Comparison of ENCODE assay signal across 10 cellular contexts in the genomic region with DNA sequence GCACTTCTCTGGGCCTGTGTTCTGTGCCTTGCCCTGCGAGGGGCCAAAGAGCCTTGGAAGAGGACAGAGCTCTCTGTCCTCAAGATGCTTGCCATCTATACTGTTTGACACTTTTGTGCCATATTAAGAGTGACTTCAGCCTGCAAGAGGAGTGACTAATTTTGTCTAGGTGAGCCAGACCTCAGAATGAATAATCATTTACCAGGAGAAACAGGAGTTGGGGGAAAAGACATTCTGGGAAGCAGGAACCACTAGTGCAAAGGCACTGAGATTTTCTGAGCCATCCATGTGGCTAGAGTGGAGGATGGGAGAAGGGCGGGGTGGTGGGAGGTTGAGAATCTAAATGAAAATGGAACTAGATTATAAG. TPM values are rescaled to one million over a fixed set of nuclear protein-coding genes. Genes with fewer than 3 reads are reported as not detected.
DNase-seq lines count a peak whose midpoint lies in the region; TF ChIP-seq lines count a peak whose summit lies in the region.
"Had no signal": no experiment of that assay in that cellular context is flagged by ENCODE, and none has a peak within 500 bp of the region (broad histone marks: within the 10 kb centered on the region; RNA-seq: fewer than 3 reads in every experiment).

No MANE protein-coding gene starts in this region.

- in situ Hi-C loops in mammary epithelial cell (cut with MboI; ENCODE audit: low sequenced_read_pairs in 2 of 2) = no loop called here

- no peak overlapping the region for H3K27ac ChIP-seq in HUES6 (ENCODE audit: low read depth, low read length)
- peak overlapping the region; percentile 73 for H3K27ac ChIP-seq in mammary epithelial cell (ENCODE audit: insufficient read depth, low read depth, low read length)
- H3K27ac ChIP-seq in stomach = peak overlapping the region; percentile 93 to 96 (median 95)

- H3K4me3 ChIP-seq in HUES6 (ENCODE audit: low read depth, low read length) = peak overlapping the region; percentile 85; the same call in 1 of the 2 replicates
- peak overlapping the region; percentile 76 to 89 (median 88) for H3K4me3 ChIP-seq in mammary epithelial cell (replicated peaks in 1 of 3; ENCODE audit: insufficient read depth in 1 of 3, low read depth in 2 of 3, low read length in 3 of 3)
- H3K4me3 ChIP-seq in stomach = peak overlapping the region; percentile 79 to 90 (median 88)

- H3K79me2 ChIP-seq in mammary epithelial cell (ENCODE audit: insufficient read depth, low read length) = peaks cover 64% of the 10 kb centered on the region

- no TSS peak for BruUV-seq in mammary epithelial cell (replicated peaks; lab: Mats Ljungman, UMichigan)

- dilution Hi-C loops in mammary epithelial cell (cut with HindIII; ENCODE audit: low sequenced_read_pairs) = no loop called here

- H3K36me3 ChIP-seq in HUES6 (ENCODE audit: control insufficient read depth, insufficient read depth, low read length) = no peaks in the 10 kb centered on the region
- H3K36me3 ChIP-seq in mammary epithelial cell (ENCODE audit: insufficient read depth, low read length) = no peaks in the 10 kb centered on the region
- peaks cover 0 to 2% (median 0%) of the 10 kb centered on the region in 4 donors for H3K36me3 ChIP-seq in stomach

- peak overlapping the region; percentile 86 for H2AFZ ChIP-seq in mammary epithelial cell (ENCODE audit: low read depth, low read length)

- TF ChIP-seq POLR2A in stomach (IDR thresholded peaks at IDR 0.05) (no peak), erythroblast (IDR thresholded peaks at IDR 0.05; ENCODE audit: low read length) (no peak)

- CTCF ChIA-PET in mammary epithelial cell (lab: Charles Lee; ENCODE audit: low non-redundant PET) = interaction anchor here (0.6 to 0.7 kb wide), 3 partner anchors 49 to 1208 kb away, joined by 3 to 4 read pairs (median 3); no protein-coding TSS in a partner anchor

- TF ChIP-seq CTCF in mammary epithelial cell (conservative IDR thresholded peaks at IDR 0.05 in 1 of 2, IDR thresholded peaks at IDR 0.05 in 1 of 2; ENCODE audit: extremely low read depth in 1 of 2, insufficient read depth in 1 of 2, low read depth in 1 of 2, low read length in 2 of 2) = no peak
- TF ChIP-seq CTCF in stomach (IDR thresholded peaks at IDR 0.05) = no peak

- H3K4me2 ChIP-seq in mammary epithelial cell (ENCODE audit: insufficient read depth, low read depth, low read length) = peak overlapping the region; percentile 89

- WGBS in mammary epithelial cell (ENCODE audit: low coverage, missing lambda C conversion rate) = 33% methylated on average over 2 of the region's 2 CpGs
- WGBS in stomach, 5 donors = 57 to 83% (median 77%) methylated on average over 2 of the region's 2 CpGs

- no peak overlapping the region for H3K9ac ChIP-seq in HUES6 (ENCODE audit: low read length)
- H3K9ac ChIP-seq in mammary epithelial cell (ENCODE audit: insufficient read depth, low read length) = peak overlapping the region; percentile 1

- intact Hi-C loops in mammary epithelial cell (cut with micrococcal nuclease) (loop anchor here (2.0 kb wide), 2 partner anchors 35 to 47 kb away; no protein-coding TSS in a partner anchor), stomach (cut with DNase I; ENCODE audit: low total_unique reads) (loop anchor here (5.0 kb wide), 1 partner anchor 58 kb away; no protein-coding TSS in a partner anchor)

- DNase-seq in mammary epithelial cell (peak; percentile 51), kidney glomerular epithelial cell (lab: John Stamatoyannopoulos, UW) (peak; percentile 59), stomach (no peak), erythroblast (lab: John Stamatoyannopoulos, UW) (no peak), GM19240 (ENCODE audit: insufficient read length, low spot score) (no peak)
- DNase-seq in activated T-cell treated with anti-CD3 and anti-CD28 coated beads, Interleukin-2, amount 50 U/mL, for 1 hour = no peak
- DNase-seq in stimulated activated CD4-positive, alpha-beta T cell treated with anti-CD3 and anti-CD28 coated beads, Interleukin-2, amount 100 ng/mL, for 24 hours = no peak
- DNase-seq: naive thymus-derived CD8-positive, alpha-beta T cell; NCI-H748 treated with DMSO at 0.1 percent for 48 hours had no signal

- H3K27me3 ChIP-seq in HUES6 (ENCODE audit: control insufficient read depth, insufficient read depth, low read length) (peaks cover 63% of the 10 kb centered on the region), mammary epithelial cell (ENCODE audit: insufficient read depth, low read length) (no peaks in the 10 kb centered on the region), stomach (no peaks in the 10 kb centered on the region)

- H4K20me1 ChIP-seq in mammary epithelial cell (ENCODE audit: insufficient read depth, low read length) = no peaks in the 10 kb centered on the region

- H3K9me3 ChIP-seq in HUES6 (ENCODE audit: control insufficient read depth, insufficient read depth, low read depth, low read length) (no peaks in the 10 kb centered on the region), mammary epithelial cell (replicated peaks; ENCODE audit: insufficient read depth, low read length) (no peaks in the 10 kb centered on the region), stomach (no peaks in the 10 kb centered on the region)

- peaks cover 31% of the 10 kb centered on the region for H3K4me1 ChIP-seq in HUES6 (ENCODE audit: control insufficient read depth, insufficient read depth, low read length)
- H3K4me1 ChIP-seq in mammary epithelial cell (ENCODE audit: insufficient read depth, low read length) = peaks cover 37% of the 10 kb centered on the region
- peaks cover 45 to 82% (median 67%) of the 10 kb centered on the region in 4 donors for H3K4me1 ChIP-seq in stomach

- no peak for TF ChIP-seq EP300 in stomach (IDR thresholded peaks at IDR 0.05)

RNA-seq across cellular contexts. Expression of gene GSN, which starts 1.9 kb away (rescaled TPM):
- 100 to 1,000 TPM; 196 to 723 TPM for total RNA-seq in mammary epithelial cell
- 462 TPM for polyA plus RNA-seq in mammary epithelial cell
- 325 TPM for polyA minus RNA-seq in mammary epithelial cell
- total RNA-seq in stomach = 100 to 1,000 TPM; 385 to 909 (median 565) TPM
- 100 to 1,000 TPM; 215 to 742 (median 424) TPM for polyA plus RNA-seq in stomach

Comparison
In these comparisons a context has a peak if more than half of its experiments do, and no peak if none do; other contexts are left out.
1. DNase-seq: peak in mammary epithelial cell (single experiment) and kidney glomerular epithelial cell (single experiment); none in stomach (single experiment), erythroblast (0 of 2), activated T-cell treated with anti-CD3 and anti-CD28 coated beads, Interleukin-2, amount 50 U/mL, for 1 hour (single experiment), GM19240 (single experiment) and stimulated activated CD4-positive, alpha-beta T cell treated with anti-CD3 and anti-CD28 coated beads, Interleukin-2, amount 100 ng/mL, for 24 hours (0 of 2).
2. Peak in every context shown above with its lines, with median percentiles within 50 percentile points of each other: H3K4me3 ChIP-seq.